17 cellular contexts compared by ENCODE assay signal in the genomic region with DNA sequence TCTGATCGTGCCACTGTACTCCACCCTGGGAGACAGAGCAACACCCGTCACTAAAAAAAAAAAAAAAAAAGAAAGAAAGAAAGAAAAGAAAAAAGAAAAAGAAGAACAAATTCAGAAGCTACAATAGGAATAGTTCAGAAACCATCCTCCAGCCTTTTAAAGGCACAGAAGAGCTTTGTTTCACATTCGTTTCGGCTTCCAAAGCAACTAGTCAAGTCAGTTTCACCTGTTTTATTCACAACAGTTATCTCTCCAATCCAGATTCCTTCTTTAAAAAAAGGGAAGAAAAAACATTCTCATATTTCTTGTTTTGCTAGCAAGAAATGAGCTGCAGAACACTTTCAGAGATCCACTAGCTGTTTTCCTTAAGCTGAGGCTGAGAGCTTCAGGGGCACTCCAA.
DNase-seq lines count a peak whose midpoint lies in the region; ATAC-seq and TF ChIP-seq lines count a peak whose summit lies in the region.
"Had no signal": no experiment of that assay in that cellular context is flagged by ENCODE, and none has a peak within 500 bp of the region (broad histone marks: within the 10 kb centered on the region; RNA-seq: fewer than 3 reads in every experiment).

No MANE protein-coding gene starts in this region.

- H2BK12ac ChIP-seq in neuronal stem cell (ENCODE audit: low read length) = no peak overlapping the region

- H2BK120ac ChIP-seq in neuronal stem cell (ENCODE audit: low read depth, low read length) = no peak overlapping the region

- 75 to 78% methylated on average over 2 to 3 of the region's 4 CpGs for WGBS in ectodermal cell, 2 experiments
- no CpG with 5 or more reads among the region's 4 CpGs for WGBS in neuronal stem cell (ENCODE audit: extremely low coverage in 2 of 2, insufficient read length in 2 of 2, insufficient replicate concordance in 1 of 2), 2 donors
- 68 to 70% methylated on average over 4 of the region's 4 CpGs for WGBS in aorta, 2 donors

- H3K23ac ChIP-seq in neuronal stem cell (ENCODE audit: low read depth, low read length, poor library complexity) = no peak overlapping the region

- intact Hi-C loops in aorta (cut with DNase I) = no loop called here
- intact Hi-C loops in ascending aorta (cut with DNase I) = no loop called here

- no peaks in the 10 kb centered on the region for H3K79me1 ChIP-seq in neuronal stem cell (ENCODE audit: low read depth, low read length)

- no peak overlapping the region for H3K14ac ChIP-seq in neuronal stem cell (ENCODE audit: low read length)

- no peak overlapping the region for H4K8ac ChIP-seq in neuronal stem cell (ENCODE audit: low read depth, low read length)

- H3K4me3 ChIP-seq in SJSA1 (no peak overlapping the region), ectodermal cell (ENCODE audit: insufficient read depth, low read depth, low read length) (no peak overlapping the region), neuronal stem cell (ENCODE audit: low read length in 2 of 2) (no peak overlapping the region), aorta (ENCODE audit: low read length in 2 of 2) (no peak overlapping the region), ascending aorta (no peak overlapping the region)
- H3K4me3 ChIP-seq: BLaER1 had no signal

- no peak overlapping the region for H4K91ac ChIP-seq in neuronal stem cell (ENCODE audit: low read depth, low read length, poor library complexity)

- H3K4ac ChIP-seq in neuronal stem cell (ENCODE audit: low read length) = no peak overlapping the region

- H3K27ac ChIP-seq in SJSA1 (peak overlapping the region; percentile 97), ectodermal cell (ENCODE audit: insufficient read depth, low read depth, low read length, poor library complexity, severe bottlenecking) (peak overlapping the region; percentile 41), neuronal stem cell (replicated peaks; ENCODE audit: low read length) (no peak overlapping the region), aorta (ENCODE audit: low read depth in 1 of 2, low read length in 2 of 2) (no peak overlapping the region), ascending aorta (no peak overlapping the region)
- H3K27ac ChIP-seq: BLaER1 had no signal

- TF ChIP-seq CTCF in ascending aorta (IDR thresholded peaks at IDR 0.05) = no peak

- H3K27me3 ChIP-seq in SJSA1 (replicated peaks) = no peaks in the 10 kb centered on the region
- no peaks in the 10 kb centered on the region for H3K27me3 ChIP-seq in ectodermal cell (ENCODE audit: control insufficient read depth, insufficient read depth, low read length, poor library complexity, severe bottlenecking)
- H3K27me3 ChIP-seq in neuronal stem cell (ENCODE audit: control insufficient read depth in 3 of 3, insufficient read depth in 3 of 3, low read depth in 1 of 3, low read length in 3 of 3) = no peaks in the 10 kb centered on the region
- no peaks in the 10 kb centered on the region for H3K27me3 ChIP-seq in aorta (ENCODE audit: control insufficient read depth in 1 of 2, insufficient read depth in 2 of 2, low read length in 1 of 2)
- H3K27me3 ChIP-seq in ascending aorta = no peaks in the 10 kb centered on the region
- H3K27me3 ChIP-seq: BLaER1, gastrocnemius medialis had no signal

- peak overlapping the region; percentile 58 for H2AFZ ChIP-seq in neuronal stem cell (ENCODE audit: low read length)

- no peak for ATAC-seq in aorta (ENCODE audit: low FRiP score)
- ATAC-seq: naive thymus-derived CD8-positive, alpha-beta T cell had no signal

- H3K36me3 ChIP-seq in SJSA1 (no peaks in the 10 kb centered on the region), ectodermal cell (ENCODE audit: control insufficient read depth, insufficient read depth, low read length) (no peaks in the 10 kb centered on the region), neuronal stem cell (replicated peaks in 1 of 2; ENCODE audit: control insufficient read depth in 2 of 2, insufficient read depth in 2 of 2, low read length in 2 of 2) (no peaks in the 10 kb centered on the region), aorta (ENCODE audit: control insufficient read depth in 1 of 2, insufficient read depth in 2 of 2, low read length in 1 of 2) (no peaks in the 10 kb centered on the region), ascending aorta (no peaks in the 10 kb centered on the region)
- H3K36me3 ChIP-seq: BLaER1, gastrocnemius medialis had no signal

- no peak overlapping the region for H2BK15ac ChIP-seq in neuronal stem cell (ENCODE audit: low read length)

- H2BK5ac ChIP-seq in neuronal stem cell (ENCODE audit: low read length) = no peak overlapping the region

- no peak overlapping the region for H2AK5ac ChIP-seq in neuronal stem cell (ENCODE audit: low read depth, low read length)

- H3K9ac ChIP-seq in neuronal stem cell (ENCODE audit: low read depth, low read length, poor library complexity) = no peak overlapping the region
- H3K9ac ChIP-seq: BLaER1 had no signal

- peaks cover 52% of the 10 kb centered on the region for H3K4me1 ChIP-seq in SJSA1 (replicated peaks)
- peaks cover 22% of the 10 kb centered on the region for H3K4me1 ChIP-seq in ectodermal cell (ENCODE audit: control insufficient read depth, insufficient read depth, low read length)
- peaks cover 0 to 8% of the 10 kb centered on the region in 2 donors for H3K4me1 ChIP-seq in neuronal stem cell (ENCODE audit: control insufficient read depth in 2 of 2, insufficient read depth in 1 of 2, low read depth in 1 of 2, low read length in 2 of 2)
- peaks cover 0 to 3% of the 10 kb centered on the region in 2 donors for H3K4me1 ChIP-seq in aorta (ENCODE audit: control insufficient read depth in 1 of 2, insufficient read depth in 2 of 2, low read length in 2 of 2)
- H3K4me1 ChIP-seq in ascending aorta = peaks cover 0 to 11% of the 10 kb centered on the region in 2 donors

- H3K9me3 ChIP-seq in SJSA1 (replicated peaks) = no peaks in the 10 kb centered on the region
- no peaks in the 10 kb centered on the region for H3K9me3 ChIP-seq in ectodermal cell (ENCODE audit: control insufficient read depth, low read length)
- no peaks in the 10 kb centered on the region for H3K9me3 ChIP-seq in neuronal stem cell (replicated peaks in 1 of 2; ENCODE audit: control insufficient read depth in 2 of 2, insufficient read depth in 1 of 2, low read depth in 1 of 2, low read length in 2 of 2)
- H3K9me3 ChIP-seq in aorta (ENCODE audit: control insufficient read depth, low read length) = no peaks in the 10 kb centered on the region
- H3K9me3 ChIP-seq in ascending aorta = peaks cover 0 to 7% of the 10 kb centered on the region in 2 donors
- H3K9me3 ChIP-seq: BLaER1, gastrocnemius medialis had no signal

- no peak overlapping the region for H3K4me2 ChIP-seq in neuronal stem cell (ENCODE audit: insufficient read depth, low read length, poor library complexity, severe bottlenecking)
- H3K4me2 ChIP-seq: BLaER1 had no signal

- DNase-seq in AG08395 (ENCODE audit: low spot score) (peak; percentile 12), SJSA1 (ENCODE audit: low read depth in 1 of 2, low spot score in 2 of 2) (no peak), neuronal stem cell (ENCODE audit: low spot score) (no peak), aorta (no peak), ascending aorta (ENCODE audit: low spot score in 2 of 2) (no peak), mucosa of gallbladder (ENCODE audit: low spot score) (no peak), NCI-H510A treated with DMSO at 0.1 percent for 48 hours (lab: John Stamatoyannopoulos, UW) (no peak)
- DNase-seq: activated CD4-positive, alpha-beta T cell treated with anti-CD3 and anti-CD28 coated beads, Interleukin-2, amount 10 ng/mL, durations not matched to agents 24 days and 14 days; DMS153; endodermal cell; gastrocnemius medialis; naive thymus-derived CD8-positive, alpha-beta T cell; NCI-H1436; retina; SIG-M5 had no signal

- no peak overlapping the region for H3K18ac ChIP-seq in neuronal stem cell (ENCODE audit: low read length)

Comparison
In these comparisons a context has a peak if more than half of its experiments do, and no peak if none do; other contexts are left out.
1. H3K27ac ChIP-seq: peak in SJSA1 (single experiment) and ectodermal cell (single experiment); none in neuronal stem cell (single experiment), aorta (0 of 2) and ascending aorta (0 of 2).